In the genomic region with DNA sequence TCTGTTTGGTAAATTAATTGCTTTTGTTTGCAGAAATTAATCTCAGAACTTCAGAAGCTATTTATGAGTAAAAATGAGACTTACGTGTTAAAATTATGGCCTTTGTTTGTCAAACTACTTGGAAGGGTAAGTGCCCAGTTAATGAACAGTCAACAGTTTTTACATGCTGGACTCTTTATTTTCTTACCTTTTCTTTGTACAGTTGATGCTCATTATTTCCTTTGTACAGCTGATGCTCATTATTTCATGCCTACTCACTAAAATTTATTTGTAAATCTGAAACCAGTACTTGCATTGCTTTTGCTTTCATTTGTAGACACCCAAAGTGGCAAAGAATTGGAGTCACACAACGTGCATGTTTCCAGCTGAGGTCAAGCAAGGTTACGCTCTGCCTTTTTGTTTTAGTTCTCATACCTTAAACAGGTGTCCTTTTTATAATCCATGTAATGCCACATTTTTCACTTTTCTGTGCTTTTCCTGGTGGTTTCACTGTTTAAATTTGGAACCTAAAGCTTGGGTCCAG, we compare ENCODE assay signal across 11 cellular contexts. TPM values are rescaled to one million over a fixed set of nuclear protein-coding genes. Genes with fewer than 3 reads are reported as not detected.
DNase-seq lines count a peak whose midpoint lies in the region; ATAC-seq and TF ChIP-seq lines count a peak whose summit lies in the region.
"Had no signal": no experiment of that assay in that cellular context is flagged by ENCODE, and none has a peak within 500 bp of the region (broad histone marks: within the 10 kb centered on the region; RNA-seq: fewer than 3 reads in every experiment).

No MANE protein-coding gene starts in this region.

- H3K9ac ChIP-seq in trophoblast cell (ENCODE audit: low read length) = no peak overlapping the region

- H3K14ac ChIP-seq in trophoblast cell (ENCODE audit: low read length) = no peak overlapping the region

- ATAC-seq in GM18502 (IDR thresholded peaks at IDR 0.05; ENCODE audit: poor library complexity, unreplicated experiment) = peak; percentile 78
- peak; percentile 87 for ATAC-seq in GM19463 (IDR thresholded peaks at IDR 0.05; ENCODE audit: unreplicated experiment)
- ATAC-seq in HG03045 (IDR thresholded peaks at IDR 0.05; ENCODE audit: unreplicated experiment) = peak; percentile 70
- ATAC-seq in activated T-helper 17 cell treated with anti-CD3 and anti-CD28 coated beads, Interleukin-2, amount 50 U/mL, for 72 hours (replicated peaks) = peak; percentile 76

- H3K27me3 ChIP-seq in trophoblast cell (ENCODE audit: insufficient read depth, low read length) = no peaks in the 10 kb centered on the region
- no peaks in the 10 kb centered on the region for H3K27me3 ChIP-seq in adrenal gland

- H3K36me3 Mint-ChIP-seq in activated T-helper 17 cell treated with anti-CD3 and anti-CD28 coated beads, Interleukin-2, amount 50 U/mL, for 72 hours (ENCODE audit: low read depth) = peaks cover 100% of the 10 kb centered on the region
- no peaks in the 10 kb centered on the region for H3K36me3 Mint-ChIP-seq in glutamatergic neuron (ENCODE audit: unreplicated experiment)

- H2BK120ac ChIP-seq in trophoblast cell (ENCODE audit: insufficient read depth, low read length, poor library complexity) = no peak overlapping the region

- peak overlapping the region; percentile 79 for H3K27ac Mint-ChIP-seq in activated T-helper 17 cell treated with anti-CD3 and anti-CD28 coated beads, Interleukin-2, amount 50 U/mL, for 72 hours
- H3K27ac Mint-ChIP-seq in glutamatergic neuron (ENCODE audit: unreplicated experiment) = no peak overlapping the region

- H3K27me3 Mint-ChIP-seq in activated T-helper 17 cell treated with anti-CD3 and anti-CD28 coated beads, Interleukin-2, amount 50 U/mL, for 72 hours = no peaks in the 10 kb centered on the region
- no peaks in the 10 kb centered on the region for H3K27me3 Mint-ChIP-seq in glutamatergic neuron (ENCODE audit: unreplicated experiment)

- no peak overlapping the region for H3K4me2 ChIP-seq in trophoblast cell (ENCODE audit: low read length)

- peak overlapping the region; percentile 62 for H3K4me3 Mint-ChIP-seq in activated T-helper 17 cell treated with anti-CD3 and anti-CD28 coated beads, Interleukin-2, amount 50 U/mL, for 72 hours
- H3K4me3 Mint-ChIP-seq in glutamatergic neuron (ENCODE audit: unreplicated experiment) = no peak overlapping the region

- no peak overlapping the region for H2AFZ ChIP-seq in trophoblast cell (ENCODE audit: insufficient read depth, low read length, poor library complexity)

- H4K91ac ChIP-seq in trophoblast cell (ENCODE audit: low read depth, low read length) = no peak overlapping the region

- TF ChIP-seq CTCF in adrenal gland (IDR thresholded peaks at IDR 0.05) (no peak), glutamatergic neuron (IDR thresholded peaks at IDR 0.05; ENCODE audit: partially characterized antibody, unreplicated experiment) (no peak)

- H4K12ac ChIP-seq in trophoblast cell (ENCODE audit: low read depth, low read length) = no peak overlapping the region

- H3K27ac ChIP-seq in trophoblast cell (ENCODE audit: low read depth, low read length) (no peak overlapping the region), adrenal gland (no peak overlapping the region)

- H3K4me3 ChIP-seq in trophoblast cell (ENCODE audit: low read depth, low read length) = no peak overlapping the region
- no peak overlapping the region for H3K4me3 ChIP-seq in adrenal gland

- H3K4me1 ChIP-seq in trophoblast cell (ENCODE audit: control insufficient read depth in 1 of 2, insufficient read depth in 2 of 2, low read length in 2 of 2) = no peaks in the 10 kb centered on the region
- peaks cover 0 to 10% of the 10 kb centered on the region in 2 donors for H3K4me1 ChIP-seq in adrenal gland (replicated peaks in 1 of 2)

- WGBS in trophoblast cell (ENCODE audit: extremely low coverage, insufficient coverage, insufficient read length) = no CpG with 5 or more reads among the region's 3 CpGs
- 82 to 86% (median 85%) methylated on average over 3 of the region's 3 CpGs for WGBS in adrenal gland, 4 donors

- no peaks in the 10 kb centered on the region for H3K9me3 Mint-ChIP-seq in activated T-helper 17 cell treated with anti-CD3 and anti-CD28 coated beads, Interleukin-2, amount 50 U/mL, for 72 hours
- no peaks in the 10 kb centered on the region for H3K9me3 Mint-ChIP-seq in glutamatergic neuron (ENCODE audit: unreplicated experiment)

- H4K8ac ChIP-seq in trophoblast cell (ENCODE audit: low read depth, low read length) = no peak overlapping the region

- H3K36me3 ChIP-seq in trophoblast cell (ENCODE audit: control insufficient read depth in 1 of 2, insufficient read depth in 2 of 2, low read length in 2 of 2) (peaks cover 24 to 44% of the 10 kb centered on the region in 2 experiments), adrenal gland (replicated peaks in 1 of 2) (peaks cover 0 to 50% of the 10 kb centered on the region in 2 donors)

- H3K23ac ChIP-seq in trophoblast cell (ENCODE audit: low read length) = no peak overlapping the region

- no peak overlapping the region for H2BK12ac ChIP-seq in trophoblast cell (ENCODE audit: low read length)

- no peak overlapping the region for H3K4ac ChIP-seq in trophoblast cell (ENCODE audit: low read depth, low read length)

- TF ChIP-seq POLR2A in adrenal gland (IDR thresholded peaks at IDR 0.05) = no peak

- intact Hi-C loops in adrenal gland (cut with DNase I) = no loop called here

- no peak overlapping the region for H2BK5ac ChIP-seq in trophoblast cell (ENCODE audit: low read depth, low read length, poor library complexity)

- no peak overlapping the region for H3K18ac ChIP-seq in trophoblast cell (ENCODE audit: low read length)

- no peak overlapping the region for H2AK5ac ChIP-seq in trophoblast cell (ENCODE audit: low read length)

- H3K9me3 ChIP-seq in trophoblast cell (ENCODE audit: insufficient read depth, low read depth, low read length) (no peaks in the 10 kb centered on the region), adrenal gland (replicated peaks in 1 of 3) (no peaks in the 10 kb centered on the region)

- DNase-seq in trophoblast cell = no peak
- no peak for DNase-seq in pons (ENCODE audit: low spot score)
- DNase-seq in adrenal gland = no peak
- DNase-seq in glutamatergic neuron = no peak
- DNase-seq: DND-41, mesenchymal stem cell, NCI-H226 had no signal

- H3K4me1 Mint-ChIP-seq in activated T-helper 17 cell treated with anti-CD3 and anti-CD28 coated beads, Interleukin-2, amount 50 U/mL, for 72 hours = peaks cover 30% of the 10 kb centered on the region
- H3K4me1 Mint-ChIP-seq in glutamatergic neuron (ENCODE audit: low read depth, unreplicated experiment) = no peaks in the 10 kb centered on the region

- H3K79me1 ChIP-seq in trophoblast cell (ENCODE audit: low read length) = no peaks in the 10 kb centered on the region

- H3K79me2 ChIP-seq in trophoblast cell (ENCODE audit: control insufficient read depth, insufficient read depth, low read length, poor library complexity) = no peaks in the 10 kb centered on the region

RNA-seq across cellular contexts. Expression of a gene that starts 13.3 kb away (rescaled TPM):
- total RNA-seq in activated T-helper 17 cell treated with anti-CD3 and anti-CD28 coated beads, Interleukin-2, amount 50 U/mL, for 72 hours = 10 to 100 TPM; 62.3 to 75.9 TPM
- 16.2 TPM in 2 replicates for polyA plus RNA-seq in trophoblast cell (2013)
- total RNA-seq in adrenal gland = 10 to 100 TPM; 11.0 to 35.4 (median 28.2) TPM
- 10 to 100 TPM in 1 of 3 donors, 1 to 10 TPM in 2; 4.0 to 12.3 (median 5.5) TPM for polyA plus RNA-seq in adrenal gland
- 31.6 TPM for total RNA-seq in glutamatergic neuron (ENCODE audit: unreplicated experiment)
